Comparison of ENCODE assay signal across 1 cellular context in the genomic region with DNA sequence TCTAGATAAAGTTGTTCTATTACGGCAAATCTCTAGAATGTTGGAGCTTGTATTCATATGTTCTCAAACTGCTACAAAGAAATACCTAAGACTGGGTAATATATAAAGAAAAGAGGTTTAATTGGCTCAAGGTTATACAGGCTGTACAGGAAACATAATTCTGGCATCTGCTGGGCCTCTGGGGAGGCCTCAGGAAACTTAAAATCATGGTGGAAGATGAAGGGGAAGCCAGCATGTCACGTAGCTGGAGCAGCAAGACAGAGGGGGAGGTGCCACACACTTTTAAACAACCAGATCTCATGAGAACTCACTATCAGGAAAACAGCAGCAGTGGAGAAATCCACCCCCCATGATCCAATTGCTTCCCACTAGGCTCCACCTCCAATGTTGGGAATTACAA.
TF ChIP-seq lines count a peak whose summit lies in the region.

No MANE protein-coding gene starts in this region.

TF ChIP-seq in GM23338, 12 proteins besides CTCF, POLR2A, EP300 and RAD21 (continued from another document):
- no peak for TF ChIP-seq ZNF462 (CRISPR knock-in tag; IDR thresholded peaks at IDR 0.05)
- no peak for TF ChIP-seq JUNB (IDR thresholded peaks at IDR 0.05; ENCODE audit: unreplicated experiment)
- TF ChIP-seq CREB1 (CRISPR knock-in tag; IDR thresholded peaks at IDR 0.05; ENCODE audit: low read depth): no peak
- no peak for TF ChIP-seq ETS1 (IDR thresholded peaks at IDR 0.05)
- TF ChIP-seq POLR2AphosphoS5 (IDR thresholded peaks at IDR 0.05; ENCODE audit: low read depth): no peak
- no peak for TF ChIP-seq ZNF331 (CRISPR knock-in tag; IDR thresholded peaks at IDR 0.05; ENCODE audit: low read depth)
- TF ChIP-seq REST (IDR thresholded peaks at IDR 0.05; ENCODE audit: unreplicated experiment): no peak
